Comparison of ENCODE assay signal across 8 cellular contexts in the genomic region with DNA sequence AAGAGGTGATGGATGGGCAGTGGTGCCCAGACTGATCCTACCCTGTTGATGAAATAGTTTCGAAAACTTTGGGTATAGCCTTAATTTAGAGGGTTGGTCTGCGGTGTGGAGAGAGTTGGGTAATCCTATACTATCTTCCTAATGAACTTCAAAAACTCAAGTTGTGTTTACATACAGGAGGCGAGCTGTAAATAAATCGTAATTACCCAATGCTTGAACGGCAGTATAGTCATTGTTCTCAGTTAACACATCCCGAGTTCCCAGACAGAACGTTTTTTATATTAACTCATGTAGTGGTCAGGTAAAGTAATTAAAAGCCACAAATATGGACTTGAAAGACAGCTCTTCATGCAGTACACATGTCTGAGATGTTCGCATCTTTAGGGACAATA. TPM values are rescaled to one million over a fixed set of nuclear protein-coding genes. Genes with fewer than 3 reads are reported as not detected.
DNase-seq lines count a peak whose midpoint lies in the region.

No MANE protein-coding gene starts in this region.

- H2BK12ac ChIP-seq in mesenchymal stem cell (ENCODE audit: low read length in 2 of 2): no peak overlapping the region

- H3K18ac ChIP-seq in mesenchymal stem cell (ENCODE audit: low read depth in 1 of 2, low read length in 2 of 2): peak overlapping the region in 1 of 2 experiments; percentile 92

- H2BK15ac ChIP-seq in mesenchymal stem cell (ENCODE audit: low read depth, poor library complexity, severe bottlenecking): no peak overlapping the region

- WGBS in mesenchymal stem cell: 5% methylated on average over 5 of the region's 8 CpGs

- H2BK120ac ChIP-seq in mesenchymal stem cell (ENCODE audit: low read depth, low read length): no peak overlapping the region

- H4K91ac ChIP-seq in mesenchymal stem cell (ENCODE audit: low read length): no peak overlapping the region

- H2AFZ ChIP-seq in mesenchymal stem cell (ENCODE audit: low read depth, low read length): no peak overlapping the region

- no peaks in the 10 kb centered on the region for H3K9me3 ChIP-seq in mesenchymal stem cell (ENCODE audit: control insufficient read depth, low read length)

- H2AK5ac ChIP-seq in mesenchymal stem cell (ENCODE audit: low read length, severe bottlenecking): no peak overlapping the region

- peak overlapping the region in 1 of 2 experiments; percentile 86 for H3K4ac ChIP-seq in mesenchymal stem cell (ENCODE audit: low read depth in 1 of 2, low read length in 2 of 2)

- DNase-seq in DMS 273 (lab: John Stamatoyannopoulos, UW; ENCODE audit: unreplicated experiment) (peak; percentile 29), DMS 273 treated with DMSO at 0.1 percent for 48 hours (lab: John Stamatoyannopoulos, UW) (no peak), NCI-H69 (lab: John Stamatoyannopoulos, UW) (peak; percentile 50), caudate nucleus (lab: John Stamatoyannopoulos, UW) (no peak), mesenchymal stem cell (peak; percentile 69), GOT3 (lab: John Stamatoyannopoulos, UW) (no peak), DMS153 treated with DMSO at 0.1 percent for 48 hours (lab: John Stamatoyannopoulos, UW; ENCODE audit: unreplicated experiment) (no peak), NCI-H2081 (lab: John Stamatoyannopoulos, UW) (no peak)

- no peaks in the 10 kb centered on the region for H3K79me1 ChIP-seq in mesenchymal stem cell (replicated peaks; ENCODE audit: low read length, poor library complexity, severe bottlenecking)

- H3K4me3 ChIP-seq in mesenchymal stem cell (ENCODE audit: insufficient read depth in 1 of 2, low read depth in 1 of 2, low read length in 2 of 2): peak overlapping the region; percentile 98 to 100

- H3K27me3 ChIP-seq in mesenchymal stem cell (ENCODE audit: control insufficient read depth in 1 of 2, insufficient read depth in 1 of 2, low read length in 2 of 2): no peaks in the 10 kb centered on the region

- no peaks in the 10 kb centered on the region for H3K36me3 ChIP-seq in mesenchymal stem cell (ENCODE audit: control insufficient read depth in 1 of 2, insufficient read depth in 2 of 2, low read depth in 1 of 2, low read length in 2 of 2)

- peak overlapping the region; percentile 55 for H3K4me2 ChIP-seq in mesenchymal stem cell (ENCODE audit: low read length, poor library complexity, severe bottlenecking)

- H3K23ac ChIP-seq in mesenchymal stem cell (ENCODE audit: low read length in 2 of 2): no peak overlapping the region

- no peak overlapping the region for H2BK5ac ChIP-seq in mesenchymal stem cell (ENCODE audit: low read depth, low read length, poor library complexity, severe bottlenecking)

- peaks cover 2% of the 10 kb centered on the region for H3K4me1 ChIP-seq in mesenchymal stem cell (ENCODE audit: control insufficient read depth, insufficient read depth, low read depth, low read length)

- H3K14ac ChIP-seq in mesenchymal stem cell (ENCODE audit: low read length in 2 of 2): peak overlapping the region in 1 of 2 experiments; percentile 65

- H3K27ac ChIP-seq in caudate nucleus (ENCODE audit: low read depth, low read length): peak overlapping the region; percentile 88
- peak overlapping the region; percentile 86 for H3K27ac ChIP-seq in mesenchymal stem cell (ENCODE audit: low read length, poor library complexity, severe bottlenecking)

- H3K9ac ChIP-seq in mesenchymal stem cell (ENCODE audit: low read length): peak overlapping the region; percentile 90

- no peak overlapping the region for H4K8ac ChIP-seq in mesenchymal stem cell (ENCODE audit: low read length)

RNA-seq across cellular contexts. Expression of a gene that starts 1.5 kb away (rescaled TPM):
- 30.1 TPM for polyA plus RNA-seq in mesenchymal stem cell (2013, experiment 1 of 2)
- 27.3 TPM for polyA plus RNA-seq in mesenchymal stem cell (2013, experiment 2 of 2)

RNA-seq across cellular contexts. Expression of a gene that starts 49.2 kb away (rescaled TPM):
- polyA plus RNA-seq in mesenchymal stem cell (2013, experiment 1 of 2): 57.8 TPM
- polyA plus RNA-seq in mesenchymal stem cell (2013, experiment 2 of 2): 57.0 TPM

Comparison
In these comparisons a context has a peak if more than half of its experiments do, and no peak if none do; other contexts are left out.
1. DNase-seq: peak in DMS 273 (single experiment), NCI-H69 (single experiment) and mesenchymal stem cell (single experiment); none in DMS 273 treated with DMSO at 0.1 percent for 48 hours (single experiment), caudate nucleus (0 of 61), GOT3 (single experiment), DMS153 treated with DMSO at 0.1 percent for 48 hours (single experiment) and NCI-H2081 (0 of 2).